Comparison of ENCODE assay signal across 1 cellular context in genomic region chr6:133959667-133960368, GRCh38.
A peak's percentile ranks its signal among the peaks of the same experiment; 100 is the strongest.
TF ChIP-seq lines count a peak whose summit lies in the region.

No MANE protein-coding gene starts in this region.

TF ChIP-seq in K562, 482 proteins besides CTCF, POLR2A, EP300 and RAD21 (continues in another document):
- TF ChIP-seq FOXP1 (CRISPR knock-in tag; IDR thresholded peaks at IDR 0.05) (no peak), ID3 (CRISPR knock-in tag; IDR thresholded peaks at IDR 0.05) (no peak), ID3 (tag; IDR thresholded peaks at IDR 0.05) (peak; percentile 11; the same call in 1 of the 2 replicates), TCF7 (IDR thresholded peaks at IDR 0.05; ENCODE audit: borderline replicate concordance) (no peak), SOX6 (IDR thresholded peaks at IDR 0.05) (peak; percentile 51; the same call in 1 of the 2 replicates), MAX (CRISPR knock-in tag; IDR thresholded peaks at IDR 0.05) (no peak), ZNF175 (CRISPR knock-in tag; IDR thresholded peaks at IDR 0.05; ENCODE audit: low read depth) (no peak), POLR2G (IDR thresholded peaks at IDR 0.05; ENCODE audit: low read depth, low read length) (no peak), HBP1 (CRISPR knock-in tag; IDR thresholded peaks at IDR 0.05) (no peak), CBX5 (IDR thresholded peaks at IDR 0.05; ENCODE audit: borderline replicate concordance, low read depth) (no peak), SAFB (IDR thresholded peaks at IDR 0.05; ENCODE audit: borderline replicate concordance, low read depth, low read length) (no peak), PCBP1 (IDR thresholded peaks at IDR 0.05; ENCODE audit: low read depth, low read length, poor library complexity, severe bottlenecking) (no peak), BCOR (IDR thresholded peaks at IDR 0.05) (0 out of 2 replicates have a peak, but pooled peaks have one; percentile 0), ZNF518B (CRISPR knock-in tag; IDR thresholded peaks at IDR 0.05) (no peak), HCFC1 (IDR thresholded peaks at IDR 0.05; ENCODE audit: low read depth, low read length) (no peak), ZNF444 (CRISPR knock-in tag; IDR thresholded peaks at IDR 0.05) (no peak), HINFP (tag; conservative IDR thresholded peaks at IDR 0.05; ENCODE audit: low read depth) (no peak), STAT5A (IDR thresholded peaks at IDR 0.05; ENCODE audit: borderline replicate concordance, low read length) (peak; percentile 72), KLF13 (tag; IDR thresholded peaks at IDR 0.05; ENCODE audit: borderline replicate concordance, low read depth) (no peak), CREBBP (IDR thresholded peaks at IDR 0.05; ENCODE audit: low read depth, low read length) (no peak), MCM7 (IDR thresholded peaks at IDR 0.05) (no peak), ARID3B (CRISPR knock-in tag; IDR thresholded peaks at IDR 0.05; ENCODE audit: borderline replicate concordance) (no peak), POLR2AphosphoS2 (IDR thresholded peaks at IDR 0.05; ENCODE audit: low read length) (no peak), ZNF586 (CRISPR knock-in tag; conservative IDR thresholded peaks at IDR 0.05) (no peak), ARNT (IDR thresholded peaks at IDR 0.05) (no peak), RCOR1 (IDR thresholded peaks at IDR 0.05; ENCODE audit: borderline replicate concordance in 1 of 2, low read depth in 2 of 2, low read length in 2 of 2) (no peak), AFF1 (IDR thresholded peaks at IDR 0.05; ENCODE audit: low read depth in 1 of 2, partially characterized antibody in 2 of 2) (no peak), ZNF449 (CRISPR knock-in tag; IDR thresholded peaks at IDR 0.05) (no peak), STAT5B (CRISPR knock-in tag; IDR thresholded peaks at IDR 0.05) (no peak), ZBTB8A (IDR thresholded peaks at IDR 0.05; ENCODE audit: partially characterized antibody) (no peak), ARID4B (CRISPR knock-in tag; IDR thresholded peaks at IDR 0.05) (no peak), ZNF507 (tag; conservative IDR thresholded peaks at IDR 0.05) (no peak), IRF9 (tag; IDR thresholded peaks at IDR 0.05) (no peak)
